19 cellular contexts compared by ENCODE assay signal in the genomic region with DNA sequence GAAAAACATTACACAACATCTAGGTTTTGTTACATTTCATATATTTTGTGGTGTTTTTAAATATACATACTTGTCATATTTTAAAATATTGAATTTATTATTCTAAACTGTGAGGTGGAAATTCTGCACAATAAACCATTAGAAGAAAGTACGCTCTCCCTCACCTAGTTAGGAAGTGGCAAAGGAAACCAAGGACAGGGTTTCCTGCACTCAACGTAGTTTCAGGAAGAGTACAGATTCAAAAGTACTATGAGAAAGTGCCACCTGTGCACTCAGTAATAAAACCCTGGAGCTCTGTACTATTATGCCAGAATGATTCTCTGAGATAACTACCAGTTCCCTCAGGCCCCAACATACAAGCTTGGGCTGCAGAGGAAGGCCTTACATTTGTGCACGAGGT. TPM values are rescaled to one million over a fixed set of nuclear protein-coding genes. Genes with fewer than 3 reads are reported as not detected.
"Had no signal": no experiment of that assay in that cellular context is flagged by ENCODE, and none has a peak within 500 bp of the region (broad histone marks: within the 10 kb centered on the region; RNA-seq: fewer than 3 reads in every experiment).

No MANE protein-coding gene starts in this region.

- H3K4me1 ChIP-seq: SJSA1 had no signal

- H3K9me3 ChIP-seq: SJSA1 had no signal

- H3K27ac ChIP-seq: SJSA1 had no signal

- H3K36me3 ChIP-seq: SJSA1 had no signal

- DNase-seq: IMR-90, MV-4-11, NCI-H1048, NCI-H1105, NCI-H1436 treated with DMSO at 0.1 percent for 48 hours, NCI-H1694, NCI-H187 treated with DMSO at 0.1 percent for 48 hours, NCI-H2029 treated with DMSO at 0.1 percent for 48 hours, NCI-H2171 treated with DMSO at 0.1 percent for 48 hours, NCI-H345, NCI-H446 treated with DMSO at 0.1 percent for 48 hours, NCI-H510A treated with DMSO at 0.1 percent for 48 hours, NCI-H526, NCI-H748 treated with DMSO at 0.1 percent for 48 hours, Right ventricle myocardium superior, RPMI8226, SIG-M5 had no signal

- H3K4me3 ChIP-seq: SJSA1, SK-N-MC had no signal

- H3K27me3 ChIP-seq: SJSA1 had no signal

RNA-seq across cellular contexts. Expression of a gene that starts 54.6 kb away (rescaled TPM):
- total RNA-seq: IMR-90, SJSA1 had no signal
